ENCODE assay signal across 29 cellular contexts in the genomic region with DNA sequence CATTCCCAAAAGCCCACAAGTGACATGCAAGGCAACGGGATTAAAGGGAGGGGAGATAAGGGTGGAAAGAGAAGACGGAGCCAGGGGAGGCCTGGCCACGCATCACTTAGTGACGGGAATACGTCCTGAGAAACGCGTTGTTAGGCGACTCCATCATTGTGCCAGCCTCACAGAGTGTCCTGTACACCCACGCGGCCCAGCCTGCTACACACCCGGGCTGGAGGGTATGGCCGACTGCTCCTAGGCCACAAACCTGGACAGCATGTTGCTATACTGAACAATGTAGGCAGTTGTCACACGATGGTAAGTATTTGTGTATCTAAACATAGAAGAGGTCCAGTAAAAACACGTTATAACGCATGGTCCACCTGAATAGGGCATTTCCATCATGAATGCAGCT. TPM values are rescaled to one million over a fixed set of nuclear protein-coding genes. Genes with fewer than 3 reads are reported as not detected.
"Had no signal": no experiment of that assay in that cellular context is flagged by ENCODE, and none has a peak within 500 bp of the region (broad histone marks: within the 10 kb centered on the region; RNA-seq: fewer than 3 reads in every experiment).

No MANE protein-coding gene starts in this region.

- H3K9me3 Mint-ChIP-seq: neural crest cell; stimulated activated memory B cell treated with anti-CD40 and anti-IgM and Interleukin-4, amounts not matched to agents 10 μg/mL and 1 μg/mL and 100 μg/mL, for 72 hours had no signal

- H3K27ac Mint-ChIP-seq: naive thymus-derived CD4-positive, alpha-beta T cell; stimulated activated memory B cell treated with anti-CD40 and anti-IgM and Interleukin-4, amounts not matched to agents 10 μg/mL and 1 μg/mL and 100 μg/mL, for 72 hours had no signal

- H3K9me3 ChIP-seq: gastrocnemius medialis, heart left ventricle, left lung, prostate gland, right atrium auricular region, testis, tibial artery, upper lobe of left lung had no signal

- H3K27ac ChIP-seq: dorsolateral prefrontal cortex, gastrocnemius medialis, heart left ventricle, hepatocyte, left lung, prostate gland, right atrium auricular region, testis, tibial artery, upper lobe of left lung had no signal

- H3K36me3 Mint-ChIP-seq: stimulated activated memory B cell treated with anti-CD40 and anti-IgM and Interleukin-4, amounts not matched to agents 10 μg/mL and 1 μg/mL and 100 μg/mL, for 72 hours had no signal

- H3K4me3 ChIP-seq: dorsolateral prefrontal cortex, gastrocnemius medialis, heart left ventricle, hepatocyte, left lung, prostate gland, right atrium auricular region, smooth muscle cell, testis, tibial artery, upper lobe of left lung had no signal

- H3K4me1 ChIP-seq: gastrocnemius medialis, heart left ventricle, left lung, prostate gland, right atrium auricular region, testis, tibial artery, upper lobe of left lung had no signal

- H3K4me3 Mint-ChIP-seq: naive thymus-derived CD4-positive, alpha-beta T cell; neural crest cell; stimulated activated memory B cell treated with anti-CD40 and anti-IgM and Interleukin-4, amounts not matched to agents 10 μg/mL and 1 μg/mL and 100 μg/mL, for 72 hours had no signal

- H3K36me3 ChIP-seq: gastrocnemius medialis, heart left ventricle, prostate gland, right atrium auricular region had no signal

- ATAC-seq: gastrocnemius medialis; heart left ventricle; left cardiac atrium; left lung; naive thymus-derived CD4-positive, alpha-beta T cell; sciatic nerve; stimulated activated memory B cell treated with anti-CD40 and anti-IgM and Interleukin-4, amounts not matched to agents 10 μg/mL and 1 μg/mL and 100 μg/mL, for 72 hours; stimulated activated naive CD8-positive, alpha-beta T cell treated with anti-CD3 and anti-CD28 coated beads, Interleukin-15, Interleukin-2, amounts not matched to agents 100 U/mL and 50 U/mL, for 24 hours had no signal

- H3K4me1 Mint-ChIP-seq: naive thymus-derived CD4-positive, alpha-beta T cell; neural crest cell; stimulated activated memory B cell treated with anti-CD40 and anti-IgM and Interleukin-4, amounts not matched to agents 10 μg/mL and 1 μg/mL and 100 μg/mL, for 72 hours had no signal

- DNase-seq: effector CD4-positive, alpha-beta T cell; foreskin fibroblast; gastrocnemius medialis; left cardiac atrium; mammary epithelial cell; mesendoderm; midbrain; naive thymus-derived CD4-positive, alpha-beta T cell; nucleus accumbens; stimulated activated CD4-positive, alpha-beta T cell treated with anti-CD3 and anti-CD28 coated beads, Interleukin-2, amount 100 ng/mL, for 24 hours; stimulated activated CD4-positive, alpha-beta T cell treated with anti-CD3 and anti-CD28 coated beads, Interleukin-4, amount 100 ng/mL, for 24 hours; stimulated activated naive CD8-positive, alpha-beta T cell treated with anti-CD3 and anti-CD28 coated beads, Interleukin-15, Interleukin-2, amounts not matched to agents 100 U/mL and 50 U/mL, for 24 hours; substantia nigra; testis; upper lobe of left lung had no signal

- FAIRE-seq: urothelium cell line had no signal

- H2AFZ ChIP-seq: hepatocyte had no signal

- H3K27me3 ChIP-seq: dorsolateral prefrontal cortex, hepatocyte, right atrium auricular region, testis, upper lobe of left lung had no signal

- H3K79me2 ChIP-seq: hepatocyte had no signal

- H3K4me2 ChIP-seq: hepatocyte, smooth muscle cell had no signal

RNA-seq across cellular contexts. Expression of gene NSG1, which starts 23.4 kb away (rescaled TPM):
- total RNA-seq: glomerular endothelial cell, osteocyte had no signal
